Comparison of ENCODE assay signal across 8 cellular contexts in genomic region chr17:74429604-74430384, GRCh38. TPM values are rescaled to one million over a fixed set of nuclear protein-coding genes. Genes with fewer than 3 reads are reported as not detected.
DNase-seq lines count a peak whose midpoint lies in the region; ATAC-seq, FAIRE-seq and TF ChIP-seq lines count a peak whose summit lies in the region.

No MANE protein-coding gene starts in this region.

- H3K27me3 ChIP-seq in heart left ventricle = peaks cover 0 to 49% (median 0%) of the 10 kb centered on the region in 9 donors

- H3K4me3 ChIP-seq in heart left ventricle = peak overlapping the region in 11 of 12 donors; percentile 64 to 90 (median 70)

- ATAC-seq in heart left ventricle = peak; percentile 14 to 43 (median 35)
- ATAC-seq in sciatic nerve = peak; percentile 45

- no peaks in the 10 kb centered on the region for H3K9me3 ChIP-seq in heart left ventricle

- no peak for DNase-seq in GM19239 (ENCODE audit: insufficient read length, low spot score)
- DNase-seq in NCI-H69 (lab: John Stamatoyannopoulos, UW) = peak; percentile 66
- DNase-seq in heart left ventricle = peak in 3 of 5 donors; percentile 40 to 61 (median 43)
- DNase-seq in sciatic nerve (ENCODE audit: low spot score) = no peak
- no peak for DNase-seq in NCI-H2107 (lab: John Stamatoyannopoulos, UW)
- no peak for DNase-seq in SKM-1 (lab: John Stamatoyannopoulos, UW; ENCODE audit: unreplicated experiment)
- no peak for DNase-seq in activated naive CD4-positive, alpha-beta T cell (lab: John Stamatoyannopoulos, UW)
- no peak for DNase-seq in dermis blood vessel endothelial cell

- peak; percentile 79 for FAIRE-seq in GM19239 (lab: Jason Lieb, UNC)

- TF ChIP-seq CTCF in heart left ventricle (IDR thresholded peaks at IDR 0.05) = no peak

- H3K27ac ChIP-seq in heart left ventricle = peak overlapping the region; percentile 87 to 99 (median 96)

- TF ChIP-seq POLR2A in heart left ventricle (IDR thresholded peaks at IDR 0.05) = no peak

- peaks cover 0 to 66% (median 36%) of the 10 kb centered on the region in 12 donors for H3K4me1 ChIP-seq in heart left ventricle

- 55 to 61% (median 56%) methylated on average over 19 of the region's 19 CpGs for WGBS in heart left ventricle, 4 donors

- H3K36me3 ChIP-seq in heart left ventricle = no peaks in the 10 kb centered on the region

- intact Hi-C loops in heart left ventricle (cut with DNase I) (loop anchor here in 3 of 10 donors (1.0 to 5.0 kb wide), 4 partner anchors 25 to 47 kb away; no protein-coding TSS in a partner anchor), sciatic nerve (cut with DNase I) (loop anchor here (5.0 kb wide), 1 partner anchor 1637 kb away; no protein-coding TSS in a partner anchor)

RNA-seq across cellular contexts. Expression of gene GPRC5C, which starts 2.1 kb away (rescaled TPM):
- 10 to 100 TPM; 22.2 to 59.9 (median 39.2) TPM for total RNA-seq in heart left ventricle
- polyA plus RNA-seq in heart left ventricle = 10 to 100 TPM; 28.5 to 35.3 TPM
- total RNA-seq in sciatic nerve = 62.9 TPM
- total RNA-seq in dermis blood vessel endothelial cell = 1.8 and 2.0 TPM in 2 replicates

RNA-seq across cellular contexts. Expression of gene CD300A, which starts 36.6 kb away (rescaled TPM):
- total RNA-seq in heart left ventricle (10 to 100 TPM in 1 of 9 donors, 1 to 10 TPM in 6, under 1 TPM in 2; 0.64 to 23.2 (median 1.8) TPM), sciatic nerve (13.0 TPM), dermis blood vessel endothelial cell (not detected in 2 replicates)
- polyA plus RNA-seq in heart left ventricle = 1 to 10 TPM in 1 of 2 donors, under 1 TPM in 1; 0.72 to 1.5 TPM

Comparison
In these comparisons a context has a peak if more than half of its experiments do, and no peak if none do; other contexts are left out.
1. DNase-seq: peak in NCI-H69 (single experiment) and heart left ventricle (3 of 5); none in GM19239 (single experiment), sciatic nerve (single experiment), NCI-H2107 (single experiment), SKM-1 (single experiment), activated naive CD4-positive, alpha-beta T cell (0 of 4) and dermis blood vessel endothelial cell (single experiment).